ENCODE assay signal across 9 cellular contexts in genomic region chr1:248807067-248807737, GRCh38. TPM values are rescaled to one million over a fixed set of nuclear protein-coding genes. Genes with fewer than 3 reads are reported as not detected.
A peak's percentile ranks its signal among the peaks of the same experiment; 100 is the strongest.
DNase-seq lines count a peak whose midpoint lies in the region; ATAC-seq and TF ChIP-seq lines count a peak whose summit lies in the region.
"Had no signal": no experiment of that assay in that cellular context is flagged by ENCODE, and none has a peak within 500 bp of the region (broad histone marks: within the 10 kb centered on the region; RNA-seq: fewer than 3 reads in every experiment).

No MANE protein-coding gene starts in this region.

- no peak overlapping the region for H3K4me2 ChIP-seq in OCI-LY7 (ENCODE audit: low read length)

- intact Hi-C loops in OCI-LY7 (cut with micrococcal nuclease; ENCODE audit: unreplicated experiment): loop anchor here (1.0 to 5.0 kb wide), 3 partner anchors 104 to 565 kb away; partner anchors contain the start of gene OR14I1

- H3K36me3 ChIP-seq in OCI-LY7 (ENCODE audit: insufficient read depth, low read length) (no peaks in the 10 kb centered on the region), cardiac muscle cell (no peaks in the 10 kb centered on the region)

- no peak overlapping the region for H3K27ac ChIP-seq in OCI-LY7 (ENCODE audit: low read depth, low read length, poor library complexity, severe bottlenecking)
- no peak overlapping the region for H3K27ac ChIP-seq in cardiac muscle cell
- H3K27ac ChIP-seq: SJSA1 had no signal

- H3K9me3 ChIP-seq in OCI-LY7 (ENCODE audit: low read length) (no peaks in the 10 kb centered on the region), cardiac muscle cell (ENCODE audit: low read depth) (no peaks in the 10 kb centered on the region)
- H3K9me3 ChIP-seq: SJSA1 had no signal

- DNase-seq in CD1c-positive myeloid dendritic cell (ENCODE audit: extremely low spot score) (peak; percentile 73), OCI-LY7 (ENCODE audit: low spot score) (peak; percentile 73), cardiac muscle cell (ENCODE audit: low read depth in 1 of 2, low spot score in 1 of 2) (peak; percentile 62 to 75), renal cortical epithelial cell (ENCODE audit: low read depth) (peak; percentile 27), NCI-H2227 (lab: John Stamatoyannopoulos, UW; ENCODE audit: unreplicated experiment) (no peak)
- peak; percentile 38 for DNase-seq in activated naive CD4-positive, alpha-beta T cell treated with Interleukin-2 at 50 U/mL for 16 hours

- no peaks in the 10 kb centered on the region for H3K27me3 ChIP-seq in cardiac muscle cell
- H3K27me3 ChIP-seq: SJSA1 had no signal

- no peaks in the 10 kb centered on the region for H4K20me1 ChIP-seq in OCI-LY7 (ENCODE audit: insufficient read depth, low read length)

- H3K9me2 ChIP-seq in OCI-LY7 (ENCODE audit: insufficient read depth, low read length): no peaks in the 10 kb centered on the region

- BruUV-seq in OCI-LY7 (replicated peaks; lab: Mats Ljungman, UMichigan): no TSS peak

- POLR2A ChIA-PET in OCI-LY7 (lab: Charles Lee): interaction anchor here (1.7 to 2.5 kb wide), 3 partner anchors 12 to 184 kb away, joined by 3 to 16 read pairs (median 12); no protein-coding TSS in a partner anchor

- H3K79me2 ChIP-seq in OCI-LY7 (ENCODE audit: insufficient read depth, low read depth, low read length): no peaks in the 10 kb centered on the region

- H3K4me3 ChIP-seq in OCI-LY7 (ENCODE audit: low read depth, low read length, poor library complexity, severe bottlenecking) (no peak overlapping the region), cardiac muscle cell (no peak overlapping the region)
- H3K4me3 ChIP-seq: SJSA1 had no signal

- H2AFZ ChIP-seq in OCI-LY7 (ENCODE audit: low read length): no peak overlapping the region

- CTCF ChIA-PET in OCI-LY7 (lab: Charles Lee; ENCODE audit: unreplicated experiment): interaction anchor here (2.3 kb wide), 1 partner anchor 183 kb away, joined by 15 read pairs; no protein-coding TSS in a partner anchor

- ATAC-seq in GM19025 (IDR thresholded peaks at IDR 0.05; ENCODE audit: low read depth, unreplicated experiment) (peak; percentile 44), HG03139 (IDR thresholded peaks at IDR 0.05; ENCODE audit: unreplicated experiment) (peak; percentile 41)

- TF ChIP-seq CTCF in OCI-LY7 (conservative IDR thresholded peaks at IDR 0.05; ENCODE audit: low read length) (peak; percentile 92), cardiac muscle cell (IDR thresholded peaks at IDR 0.05; ENCODE audit: low read depth, low read length) (peak; percentile 86)

- H3K4me1 ChIP-seq in OCI-LY7 (ENCODE audit: insufficient read depth, low read length, poor library complexity, severe bottlenecking) (peaks cover 25% of the 10 kb centered on the region), cardiac muscle cell (ENCODE audit: low read depth) (peaks cover 9% of the 10 kb centered on the region)

RNA-seq across cellular contexts. Expression of gene SH3BP5L, which starts 18.5 kb away (rescaled TPM):
- total RNA-seq in OCI-LY7 (2014; rRNA removed; shearing (Covaris generic)): 14.5 and 16.9 TPM in 2 replicates
- total RNA-seq in OCI-LY7 (2022) (21.8 and 24.5 TPM in 2 replicates), cardiac muscle cell (34.8 and 39.7 TPM in 2 replicates), renal cortical epithelial cell (41.7 and 42.8 TPM in 2 replicates)
- polyA plus RNA-seq in cardiac muscle cell: 11.0 and 14.1 TPM in 2 replicates

RNA-seq across cellular contexts. Expression of gene ZNF672, which starts 30.8 kb away (rescaled TPM):
- total RNA-seq in OCI-LY7 (2014; rRNA removed; shearing (Covaris generic)): 45.7 and 56.1 TPM in 2 replicates
- total RNA-seq in OCI-LY7 (2022) (50.0 and 52.7 TPM in 2 replicates), cardiac muscle cell (66.3 and 72.5 TPM in 2 replicates), renal cortical epithelial cell (18.9 and 34.6 TPM in 2 replicates)
- 56.1 and 59.2 TPM in 2 replicates for polyA plus RNA-seq in cardiac muscle cell

RNA-seq across cellular contexts. Expression of gene LYPD8, which starts 51.6 kb away (rescaled TPM):
- total RNA-seq in OCI-LY7 (2014; rRNA removed; shearing (Covaris generic)): not detected in 2 replicates
- not detected in 2 replicates for total RNA-seq in OCI-LY7 (2022)
- not detected in 2 replicates for total RNA-seq in cardiac muscle cell
- polyA plus RNA-seq in cardiac muscle cell: not detected in 2 replicates
- total RNA-seq in renal cortical epithelial cell: 2.6 and 4.3 TPM in 2 replicates
- total RNA-seq: SJSA1 had no signal

RNA-seq across cellular contexts. Expression of gene ZNF692, which starts 51.7 kb away (rescaled TPM):
- 49.7 and 65.0 TPM in 2 replicates for total RNA-seq in OCI-LY7 (2014; rRNA removed; shearing (Covaris generic))
- total RNA-seq in OCI-LY7 (2022): 66.2 and 67.4 TPM in 2 replicates
- total RNA-seq in cardiac muscle cell: 101 and 128 TPM in 2 replicates
- polyA plus RNA-seq in cardiac muscle cell: 98.9 and 109 TPM in 2 replicates
- total RNA-seq in renal cortical epithelial cell: 9.4 and 19.6 TPM in 2 replicates
